Comparison of ENCODE assay signal across 29 cellular contexts in the genomic region with DNA sequence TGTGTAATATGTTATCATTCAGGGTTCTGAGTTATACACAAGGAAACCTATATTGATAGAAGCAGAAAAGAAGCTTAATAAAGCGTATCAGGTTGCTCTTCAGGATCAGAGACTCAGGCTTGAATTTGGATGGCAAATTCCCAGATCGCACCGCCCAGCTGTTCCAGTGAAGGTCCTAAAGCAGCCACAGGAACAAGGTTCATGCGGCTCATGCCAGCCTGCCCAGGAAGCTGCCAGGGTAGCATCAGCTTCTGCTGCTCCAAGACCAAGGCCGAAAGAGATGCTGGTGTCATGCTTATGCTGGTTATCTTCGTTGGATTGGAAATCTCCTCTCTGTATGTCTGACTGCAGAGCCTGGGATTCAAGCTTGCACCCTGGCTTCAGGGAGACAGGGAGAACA.
"Had no signal": no experiment of that assay in that cellular context is flagged by ENCODE, and none has a peak within 500 bp of the region (broad histone marks: within the 10 kb centered on the region; RNA-seq: fewer than 3 reads in every experiment).

No MANE protein-coding gene starts in this region.

- FAIRE-seq: islet of Langerhans, kidney had no signal

- H3K27ac ChIP-seq: lower lobe of right lung, neural progenitor cell, ovary, right atrium auricular region, skin epidermis, stomach, testis, thyroid gland, transverse colon, upper lobe of left lung had no signal

- DNase-seq: heart left ventricle; hypothalamus; immature natural killer cell; kidney; left colon; left ventricle myocardium superior; lower lobe of right lung; mammary epithelial cell; mesenchymal stem cell; natural killer cell; nephron progenitor cell; ovary; stimulated activated CD4-positive, alpha-beta T cell treated with anti-CD3 and anti-CD28 coated beads, Interleukin-12 subunit alpha, Interleukin-12 subunit beta, amount 100 ng/mL, for 4 hours; stimulated activated CD4-positive, alpha-beta T cell treated with anti-CD3 and anti-CD28 coated beads, Interleukin-15, amount 100 ng/mL, for 24 hours; stimulated activated CD4-positive, alpha-beta T cell treated with anti-CD3 and anti-CD28 coated beads, Interleukin-2, amount 100 ng/mL, for 24 hours; stimulated activated CD4-positive, alpha-beta T cell treated with anti-CD3 and anti-CD28 coated beads, Interleukin-4, amount 100 ng/mL, for 1 hour; stimulated activated naive B cell treated with anti-CD40 and anti-IgM and Interleukin-4, amounts not matched to agents 10 μg/mL and 1 μg/mL and 100 μg/mL, for 72 hours; stimulated activated naive CD8-positive, alpha-beta T cell treated with anti-CD3 and anti-CD28 coated beads, Interleukin-15, Interleukin-2, amounts not matched to agents 100 U/mL and 50 U/mL, for 24 hours; stomach; testis; thyroid gland; transverse colon; upper lobe of left lung had no signal

- H3K27ac Mint-ChIP-seq: immature natural killer cell; nephron progenitor cell; neural progenitor cell; progenitor cell of endocrine pancreas; stimulated activated naive B cell treated with anti-CD40 and anti-IgM and Interleukin-4, amounts not matched to agents 10 μg/mL and 1 μg/mL and 100 μg/mL, for 72 hours had no signal

- H3K4me1 ChIP-seq: lower lobe of right lung, neural progenitor cell, right atrium auricular region, testis, thyroid gland, transverse colon, upper lobe of left lung had no signal

- H3K9me3 ChIP-seq: heart left ventricle, lower lobe of right lung, ovary, right atrium auricular region, stomach, testis, thyroid gland, transverse colon, upper lobe of left lung had no signal

- H3K9me3 Mint-ChIP-seq: immature natural killer cell; natural killer cell; nephron progenitor cell; neural progenitor cell; stimulated activated naive B cell treated with anti-CD40 and anti-IgM and Interleukin-4, amounts not matched to agents 10 μg/mL and 1 μg/mL and 100 μg/mL, for 72 hours had no signal

- H3K4me3 ChIP-seq: heart left ventricle, lower lobe of right lung, neural progenitor cell, ovary, right atrium auricular region, skin epidermis, stomach, testis, thyroid gland, transverse colon, upper lobe of left lung had no signal

- H2AFZ ChIP-seq: neural progenitor cell had no signal

- ATAC-seq: heart left ventricle; left colon; left ventricle myocardium superior; lower lobe of right lung; natural killer cell; sciatic nerve; stimulated activated naive B cell treated with anti-CD40 and anti-IgM and Interleukin-4, amounts not matched to agents 10 μg/mL and 1 μg/mL and 100 μg/mL, for 72 hours; stimulated activated naive CD8-positive, alpha-beta T cell treated with anti-CD3 and anti-CD28 coated beads, Interleukin-15, Interleukin-2, amounts not matched to agents 100 U/mL and 50 U/mL, for 24 hours had no signal

- H3K27me3 Mint-ChIP-seq: progenitor cell of endocrine pancreas; stimulated activated naive B cell treated with anti-CD40 and anti-IgM and Interleukin-4, amounts not matched to agents 10 μg/mL and 1 μg/mL and 100 μg/mL, for 72 hours had no signal

- H3K9ac ChIP-seq: neural progenitor cell had no signal

- H3K4me3 Mint-ChIP-seq: immature natural killer cell; natural killer cell; nephron progenitor cell; neural progenitor cell; stimulated activated naive B cell treated with anti-CD40 and anti-IgM and Interleukin-4, amounts not matched to agents 10 μg/mL and 1 μg/mL and 100 μg/mL, for 72 hours had no signal

- H3K27me3 ChIP-seq: heart left ventricle, neural progenitor cell, ovary, right atrium auricular region, stomach, testis, thyroid gland, transverse colon, upper lobe of left lung had no signal

- H3K36me3 ChIP-seq: neural progenitor cell, ovary, transverse colon had no signal

- H3K4me2 ChIP-seq: neural progenitor cell had no signal
